In the genomic region with DNA sequence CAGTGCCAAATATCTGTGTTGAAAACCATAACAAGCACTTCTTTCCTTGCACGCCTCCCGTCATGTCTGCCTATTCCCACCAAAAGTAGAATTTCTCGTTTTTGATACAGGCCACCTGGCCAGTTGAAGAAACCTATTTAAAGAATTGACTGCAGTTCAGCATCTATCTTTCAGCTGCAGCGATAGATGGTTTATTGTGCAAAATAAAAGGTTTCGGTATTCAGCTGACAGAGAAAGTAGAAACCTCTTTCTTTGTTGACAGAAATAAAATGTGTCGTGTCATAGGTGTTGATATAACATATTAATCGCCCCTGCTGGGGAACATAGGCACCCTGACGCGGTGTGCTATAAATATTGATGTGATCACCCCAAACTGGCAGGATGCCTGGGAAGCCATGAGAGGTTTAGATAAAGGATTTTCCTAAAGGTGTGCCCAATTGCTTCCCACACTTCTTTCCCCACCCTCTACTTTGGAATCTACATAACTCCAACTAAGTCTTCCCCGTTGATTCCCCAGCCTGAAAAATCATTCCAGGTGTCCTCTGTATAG, we compare ENCODE assay signal across 23 cellular contexts.
DNase-seq lines count a peak whose midpoint lies in the region; ATAC-seq and TF ChIP-seq lines count a peak whose summit lies in the region.
"Had no signal": no experiment of that assay in that cellular context is flagged by ENCODE, and none has a peak within 500 bp of the region (broad histone marks: within the 10 kb centered on the region; RNA-seq: fewer than 3 reads in every experiment).

No MANE protein-coding gene starts in this region.

- H3K79me2 ChIP-seq in KMS-11 (ENCODE audit: insufficient read depth, low read depth): no peaks in the 10 kb centered on the region

- WGBS in right cardiac atrium: 43% methylated on average over 10 of the region's 10 CpGs

- no peaks in the 10 kb centered on the region for H3K36me3 ChIP-seq in KMS-11 (ENCODE audit: insufficient read depth)
- H3K36me3 ChIP-seq: BLaER1 treated with 17β-estradiol and CSF1 and Interleukin-3, amounts not matched to agents 10 nM and 100 nM had no signal

- H2AFZ ChIP-seq in KMS-11 (ENCODE audit: low read depth): no peak overlapping the region

- H3K4me3 ChIP-seq in KMS-11 (IDR thresholded peaks at IDR 0.05; ENCODE audit: insufficient read depth, low read depth, low read length) (peak overlapping the region; percentile 78), right cardiac atrium (ENCODE audit: low read length) (no peak overlapping the region)
- H3K4me3 ChIP-seq: BLaER1 treated with 17β-estradiol and CSF1 and Interleukin-3, amounts not matched to agents 10 nM and 100 nM had no signal

- intact Hi-C loops in right cardiac atrium (cut with DNase I): loop anchor here in 1 of 4 donors (5.0 kb wide), 1 partner anchor 572 kb away; a partner anchor contains a TSS

- DNase-seq in NCI-H1092 treated with DMSO at 0.1 percent for 48 hours (lab: John Stamatoyannopoulos, UW): peak; percentile 2
- no peak for DNase-seq in NCI-H1092 (lab: John Stamatoyannopoulos, UW)
- peak; percentile 61 for DNase-seq in RPMI8226
- peak; percentile 16 to 45 (median 40) for DNase-seq in right cardiac atrium
- DNase-seq in SKM-1 treated with dmso at 0.1 percent for 144 hours (lab: John Stamatoyannopoulos, UW; ENCODE audit: unreplicated experiment): no peak
- DNase-seq in iPS-NIHi11 (ENCODE audit: low spot score): no peak
- DNase-seq: 8988T; Calu3; CD4-positive, alpha-beta memory T cell; DMS53; GDM1; GOT3; KBM-7; NCI-H1417; NCI-H187; NCI-H2227 treated with DMSO at 0.1 percent for 48 hours; NCI-H510A; NCI-H748 treated with DMSO at 0.1 percent for 48 hours; SIG-M5; SK-N-SH had no signal

- ATAC-seq in right cardiac atrium: peak; percentile 62 to 68
- ATAC-seq: HCT116 had no signal

- H3K27me3 ChIP-seq in KMS-11 (ENCODE audit: insufficient read depth, low read depth): no peaks in the 10 kb centered on the region
- H3K27me3 ChIP-seq in right cardiac atrium (ENCODE audit: control insufficient read depth, insufficient read depth): no peaks in the 10 kb centered on the region
- H3K27me3 ChIP-seq: BLaER1 treated with 17β-estradiol and CSF1 and Interleukin-3, amounts not matched to agents 10 nM and 100 nM had no signal

- H3K27ac ChIP-seq in KMS-11 (peak overlapping the region; percentile 66), right cardiac atrium (ENCODE audit: low read length) (no peak overlapping the region)
- H3K27ac ChIP-seq: BLaER1 treated with 17β-estradiol and CSF1 and Interleukin-3, amounts not matched to agents 10 nM and 100 nM had no signal

- peak overlapping the region; percentile 23; the same call in 1 of the 2 replicates for H3K9ac ChIP-seq in KMS-11
- H3K9ac ChIP-seq: BLaER1 treated with 17β-estradiol and CSF1 and Interleukin-3, amounts not matched to agents 10 nM and 100 nM; SK-N-SH had no signal

- no peaks in the 10 kb centered on the region for H4K20me1 ChIP-seq in KMS-11 (ENCODE audit: insufficient read depth)
- H4K20me1 ChIP-seq: BLaER1 treated with 17β-estradiol and CSF1 and Interleukin-3, amounts not matched to agents 10 nM and 100 nM had no signal

- no peak for TF ChIP-seq CTCF in KMS-11 (conservative IDR thresholded peaks at IDR 0.05; ENCODE audit: low read depth, low read length)

- H3K9me3 ChIP-seq in right cardiac atrium (ENCODE audit: control insufficient read depth, low read length): no peaks in the 10 kb centered on the region
- H3K9me3 ChIP-seq: BLaER1 treated with 17β-estradiol and CSF1 and Interleukin-3, amounts not matched to agents 10 nM and 100 nM had no signal

- H3K4me1 ChIP-seq in KMS-11 (ENCODE audit: low read depth, poor library complexity, severe bottlenecking) (peaks cover 63% of the 10 kb centered on the region), right cardiac atrium (ENCODE audit: control insufficient read depth, insufficient read depth, low read length) (no peaks in the 10 kb centered on the region)
- H3K4me1 ChIP-seq: BLaER1 treated with 17β-estradiol and CSF1 and Interleukin-3, amounts not matched to agents 10 nM and 100 nM had no signal

- H3K4me2 ChIP-seq in KMS-11: peak overlapping the region; percentile 63
- H3K4me2 ChIP-seq: BLaER1 treated with 17β-estradiol and CSF1 and Interleukin-3, amounts not matched to agents 10 nM and 100 nM; SK-N-SH had no signal

Comparison
In these comparisons a context has a peak if more than half of its experiments do, and no peak if none do; other contexts are left out.
1. DNase-seq: peak in NCI-H1092 treated with DMSO at 0.1 percent for 48 hours (single experiment), RPMI8226 (single experiment) and right cardiac atrium (3 of 3); none in NCI-H1092 (single experiment), SKM-1 treated with dmso at 0.1 percent for 144 hours (single experiment) and iPS-NIHi11 (single experiment).